Comparison of ENCODE assay signal across 17 cellular contexts in genomic region chr4:153585021-153585420, GRCh38.
DNase-seq lines count a peak whose midpoint lies in the region; ATAC-seq, FAIRE-seq and TF ChIP-seq lines count a peak whose summit lies in the region.
"Had no signal": no experiment of that assay in that cellular context is flagged by ENCODE, and none has a peak within 500 bp of the region (broad histone marks: within the 10 kb centered on the region; RNA-seq: fewer than 3 reads in every experiment).

No MANE protein-coding gene starts in this region.

- CTCF ChIA-PET in OCI-LY7 (lab: Charles Lee; ENCODE audit: unreplicated experiment): no interaction called here

- H3K27ac ChIP-seq in OCI-LY7 (ENCODE audit: low read depth, low read length, poor library complexity, severe bottlenecking): peak overlapping the region; percentile 57
- no peak overlapping the region for H3K27ac ChIP-seq in kidney (ENCODE audit: low read depth in 2 of 2, low read length in 2 of 2)
- H3K27ac ChIP-seq: parathyroid adenoma had no signal

- no peak overlapping the region for H3K4me3 Mint-ChIP-seq in stimulated activated naive CD8-positive, alpha-beta T cell treated with anti-CD3 and anti-CD28 coated beads, Interleukin-15, Interleukin-2, amounts not matched to agents 100 ng/mL and 50 ng/mL, for 24 hours

- peaks cover 76% of the 10 kb centered on the region for H3K79me2 ChIP-seq in OCI-LY7 (ENCODE audit: insufficient read depth, low read depth, low read length)
- H3K79me2 ChIP-seq: parathyroid adenoma had no signal

- H3K9me2 ChIP-seq in OCI-LY7 (ENCODE audit: insufficient read depth, low read length): no peaks in the 10 kb centered on the region

- BruUV-seq in OCI-LY7 (replicated peaks; lab: Mats Ljungman, UMichigan): no TSS peak

- POLR2A ChIA-PET in OCI-LY7 (lab: Charles Lee): interaction anchor here (0.6 to 5.2 kb wide), 5 partner anchors 10 to 33 kb away, joined by 3 to 33 read pairs (median 4); no protein-coding TSS in a partner anchor

- H3K27me3 Mint-ChIP-seq in stimulated activated naive CD8-positive, alpha-beta T cell treated with anti-CD3 and anti-CD28 coated beads, Interleukin-15, Interleukin-2, amounts not matched to agents 100 ng/mL and 50 ng/mL, for 24 hours: no peaks in the 10 kb centered on the region

- peaks cover 1% of the 10 kb centered on the region; the same call in 1 of the 2 replicates for H4K20me1 ChIP-seq in OCI-LY7 (ENCODE audit: insufficient read depth, low read length)

- intact Hi-C loops in OCI-LY7 (cut with micrococcal nuclease; ENCODE audit: unreplicated experiment) (loop anchor here (5.0 kb wide), 1 partner anchor 42 kb away; no protein-coding TSS in a partner anchor), kidney (cut with DNase I) (no loop called here)

- H3K4me2 ChIP-seq in OCI-LY7 (ENCODE audit: low read length): no peak overlapping the region

- no peak overlapping the region for H2AFZ ChIP-seq in OCI-LY7 (ENCODE audit: low read length)
- H2AFZ ChIP-seq: parathyroid adenoma had no signal

- no peak for ATAC-seq in stimulated activated naive CD8-positive, alpha-beta T cell treated with anti-CD3 and anti-CD28 coated beads, Interleukin-15, Interleukin-2, amounts not matched to agents 100 U/mL and 50 U/mL, for 24 hours
- no peak for ATAC-seq in GM19452 (IDR thresholded peaks at IDR 0.05; ENCODE audit: unreplicated experiment)
- ATAC-seq in GM19467 (IDR thresholded peaks at IDR 0.05; ENCODE audit: unreplicated experiment): no peak
- ATAC-seq: activated CD4-positive, CD25-positive, alpha-beta regulatory T cell treated with anti-CD3 and anti-CD28 coated beads, Interleukin-2, amount 50 U/mL, for 24 hours had no signal

- no peaks in the 10 kb centered on the region for H3K9me3 ChIP-seq in OCI-LY7 (ENCODE audit: low read length)
- no peaks in the 10 kb centered on the region for H3K9me3 ChIP-seq in kidney (ENCODE audit: control insufficient read depth in 1 of 2, low read length in 2 of 2)
- H3K9me3 ChIP-seq: uterus had no signal

- FAIRE-seq in kidney (lab: Jason Lieb, UNC): no peak
- FAIRE-seq: D721Med had no signal

- H3K4me3 ChIP-seq in OCI-LY7 (ENCODE audit: low read depth, low read length, poor library complexity, severe bottlenecking) (no peak overlapping the region), kidney (ENCODE audit: low read length in 2 of 2) (no peak overlapping the region)
- H3K4me3 ChIP-seq: uterus had no signal

- H3K4me1 ChIP-seq in OCI-LY7 (ENCODE audit: insufficient read depth, low read length, poor library complexity, severe bottlenecking) (peaks cover 43% of the 10 kb centered on the region), kidney (ENCODE audit: control insufficient read depth in 1 of 2, insufficient read depth in 1 of 2, low read depth in 1 of 2, low read length in 2 of 2) (no peaks in the 10 kb centered on the region)
- H3K4me1 ChIP-seq: parathyroid adenoma, uterus had no signal

- H3K36me3 ChIP-seq in OCI-LY7 (ENCODE audit: insufficient read depth, low read length): peaks cover 98% of the 10 kb centered on the region
- peaks cover 0 to 2% of the 10 kb centered on the region in 2 donors for H3K36me3 ChIP-seq in kidney (ENCODE audit: control insufficient read depth in 1 of 2, insufficient read depth in 2 of 2, low read length in 2 of 2)
- H3K36me3 ChIP-seq: uterus had no signal

- H3K9me3 Mint-ChIP-seq in stimulated activated naive CD8-positive, alpha-beta T cell treated with anti-CD3 and anti-CD28 coated beads, Interleukin-15, Interleukin-2, amounts not matched to agents 100 ng/mL and 50 ng/mL, for 24 hours: no peaks in the 10 kb centered on the region

- H3K9ac ChIP-seq in kidney (ENCODE audit: low read length in 2 of 2): no peak overlapping the region
- H3K9ac ChIP-seq: parathyroid adenoma had no signal

- TF ChIP-seq CTCF in OCI-LY7 (conservative IDR thresholded peaks at IDR 0.05; ENCODE audit: low read length) (no peak), kidney (IDR thresholded peaks at IDR 0.05; ENCODE audit: borderline replicate concordance, extremely low read depth, insufficient read depth) (no peak)

- peaks cover 86% of the 10 kb centered on the region for H3K36me3 Mint-ChIP-seq in stimulated activated naive CD8-positive, alpha-beta T cell treated with anti-CD3 and anti-CD28 coated beads, Interleukin-15, Interleukin-2, amounts not matched to agents 100 ng/mL and 50 ng/mL, for 24 hours (ENCODE audit: low read depth)

- peak overlapping the region; percentile 63 for H3K27ac Mint-ChIP-seq in stimulated activated naive CD8-positive, alpha-beta T cell treated with anti-CD3 and anti-CD28 coated beads, Interleukin-15, Interleukin-2, amounts not matched to agents 100 ng/mL and 50 ng/mL, for 24 hours

- DNase-seq in stimulated activated naive CD8-positive, alpha-beta T cell treated with anti-CD3 and anti-CD28 coated beads, Interleukin-15, Interleukin-2, amounts not matched to agents 100 U/mL and 50 U/mL, for 24 hours: no peak
- DNase-seq in OCI-LY7 (ENCODE audit: low spot score) (no peak), fibroblast of the conjunctiva (ENCODE audit: low read depth) (peak; percentile 6), kidney (no peak), NCI-H1048 (lab: John Stamatoyannopoulos, UW) (no peak)
- DNase-seq: activated CD8-positive, alpha-beta memory T cell treated with anti-CD3 and anti-CD28 coated beads, Interleukin-2, amount 50 U/mL, for 4 hours; NCI-H1417 treated with DMSO at 0.1 percent for 48 hours; NCI-H524 treated with DMSO at 0.1 percent for 48 hours; SHP77; stimulated activated CD4-positive, alpha-beta T cell treated with anti-CD3 and anti-CD28 coated beads, Interleukin-1b, Interleukin-23, amount 100 ng/mL, for 48 hours; uterus had no signal

- H3K4me1 Mint-ChIP-seq in stimulated activated naive CD8-positive, alpha-beta T cell treated with anti-CD3 and anti-CD28 coated beads, Interleukin-15, Interleukin-2, amounts not matched to agents 100 ng/mL and 50 ng/mL, for 24 hours (ENCODE audit: low read depth): peaks cover 23% of the 10 kb centered on the region
